Comparison of ENCODE assay signal across 8 cellular contexts in genomic region chr20:63642518-63643247, GRCh38. TPM values are rescaled to one million over a fixed set of nuclear protein-coding genes. Genes with fewer than 3 reads are reported as not detected.
A peak's percentile ranks its signal among the peaks of the same experiment; 100 is the strongest.
DNase-seq lines count a peak whose midpoint lies in the region; ATAC-seq, FAIRE-seq and TF ChIP-seq lines count a peak whose summit lies in the region.

No MANE protein-coding gene starts in this region.

- H3K27ac Mint-ChIP-seq in activated T-cell treated with anti-CD3 and anti-CD28 coated beads, Interleukin-2, amount 50 U/mL, for 24 hours = peak overlapping the region; percentile 64
- H3K27ac Mint-ChIP-seq in activated CD4-positive, alpha-beta memory T cell treated with anti-CD3 and anti-CD28 coated beads, Interleukin-2, amount 10 ng/mL, durations not matched to agents 7 days and 5 days = peak overlapping the region; percentile 63

- H3K79me2 ChIP-seq in keratinocyte (ENCODE audit: control insufficient read depth, insufficient read depth, low read length) = no peaks in the 10 kb centered on the region

- H3K27me3 ChIP-seq in keratinocyte (ENCODE audit: control insufficient read depth, extremely low read depth, insufficient read depth, low read length) = no peaks in the 10 kb centered on the region
- no peaks in the 10 kb centered on the region for H3K27me3 ChIP-seq in thoracic aorta (replicated peaks; ENCODE audit: insufficient read depth)

- POLR2A ChIA-PET in activated CD4-positive, alpha-beta memory T cell treated with anti-CD3 and anti-CD28 coated beads, Interleukin-2, amount 10 ng/mL, durations not matched to agents 7 days and 5 days (lab: Charles Lee) = interaction anchor here (1.4 to 8.4 kb wide), 12 partner anchors 9 to 338 kb away, joined by 4 to 282 read pairs (median 12); partner anchors contain the start of genes ARFRP1, GMEB2, HELZ2 and PPDPF

- no peaks in the 10 kb centered on the region for H3K9me1 ChIP-seq in keratinocyte (ENCODE audit: control insufficient read depth, extremely low read depth, insufficient read depth, low read length)

- H3K36me3 ChIP-seq in keratinocyte (ENCODE audit: control insufficient read depth in 2 of 2, extremely low read depth in 1 of 2, insufficient read depth in 2 of 2, low read length in 2 of 2) = no peaks in the 10 kb centered on the region
- no peaks in the 10 kb centered on the region for H3K36me3 ChIP-seq in thoracic aorta

- H3K4me1 Mint-ChIP-seq in activated T-cell treated with anti-CD3 and anti-CD28 coated beads, Interleukin-2, amount 50 U/mL, for 24 hours (ENCODE audit: low read depth) = peaks cover 25% of the 10 kb centered on the region
- peaks cover 25% of the 10 kb centered on the region for H3K4me1 Mint-ChIP-seq in activated CD4-positive, alpha-beta memory T cell treated with anti-CD3 and anti-CD28 coated beads, Interleukin-2, amount 10 ng/mL, durations not matched to agents 7 days and 5 days

- H3K9me3 ChIP-seq in keratinocyte (ENCODE audit: control insufficient read depth, low read depth, low read length) (no peaks in the 10 kb centered on the region), thoracic aorta (no peaks in the 10 kb centered on the region)

- peak overlapping the region; percentile 37 for H3K9ac ChIP-seq in keratinocyte (ENCODE audit: control insufficient read depth, extremely low read depth, insufficient read depth, low read length)

- no peak overlapping the region for H2AFZ ChIP-seq in keratinocyte (ENCODE audit: control insufficient read depth, low read length)

- H4K20me1 ChIP-seq in keratinocyte (ENCODE audit: control insufficient read depth, extremely low read depth, insufficient read depth, low read length) = no peaks in the 10 kb centered on the region

- H3K9me3 Mint-ChIP-seq in activated T-cell treated with anti-CD3 and anti-CD28 coated beads, Interleukin-2, amount 50 U/mL, for 24 hours = no peaks in the 10 kb centered on the region
- no peaks in the 10 kb centered on the region for H3K9me3 Mint-ChIP-seq in activated CD4-positive, alpha-beta memory T cell treated with anti-CD3 and anti-CD28 coated beads, Interleukin-2, amount 10 ng/mL, durations not matched to agents 7 days and 5 days

- peak overlapping the region; percentile 71 for H3K4me3 Mint-ChIP-seq in activated T-cell treated with anti-CD3 and anti-CD28 coated beads, Interleukin-2, amount 50 U/mL, for 24 hours
- H3K4me3 Mint-ChIP-seq in activated CD4-positive, alpha-beta memory T cell treated with anti-CD3 and anti-CD28 coated beads, Interleukin-2, amount 10 ng/mL, durations not matched to agents 7 days and 5 days = peak overlapping the region; percentile 55

- ATAC-seq in thoracic aorta (ENCODE audit: insufficient number of reproducible peaks, low FRiP score, low read depth) = no peak

- peaks cover 3% of the 10 kb centered on the region for H3K36me3 Mint-ChIP-seq in activated T-cell treated with anti-CD3 and anti-CD28 coated beads, Interleukin-2, amount 50 U/mL, for 24 hours (ENCODE audit: low read depth)
- H3K36me3 Mint-ChIP-seq in activated CD4-positive, alpha-beta memory T cell treated with anti-CD3 and anti-CD28 coated beads, Interleukin-2, amount 10 ng/mL, durations not matched to agents 7 days and 5 days (ENCODE audit: low read depth) = peaks cover 10% of the 10 kb centered on the region

- peak; percentile 40 for DNase-seq in activated T-cell treated with anti-CD3 and anti-CD28 coated beads, Interleukin-2, amount 50 U/mL, for 24 hours
- no peak for DNase-seq in activated T-cell treated with anti-CD3 and anti-CD28 coated beads, Interleukin-2, amount 50 U/mL, for 1 hour
- no peak for DNase-seq in activated CD4-positive, alpha-beta memory T cell treated with anti-CD3 and anti-CD28 coated beads, Interleukin-2, amount 10 ng/mL, durations not matched to agents 7 days and 5 days
- DNase-seq in keratinocyte (ENCODE audit: low read depth, low spot score) (no peak), thoracic aorta (ENCODE audit: low spot score) (no peak), substantia nigra (lab: John Stamatoyannopoulos, UW) (no peak), globus pallidus (ENCODE audit: low spot score) (no peak), GDM1 (lab: John Stamatoyannopoulos, UW) (no peak)

- CTCF ChIA-PET in activated CD4-positive, alpha-beta memory T cell treated with anti-CD3 and anti-CD28 coated beads, Interleukin-2, amount 10 ng/mL, durations not matched to agents 7 days and 5 days (lab: Charles Lee) = interaction anchor here (1.1 to 2.9 kb wide), 11 partner anchors 15 to 221 kb away, joined by 5 to 28 read pairs (median 8); partner anchors contain the start of genes GMEB2, HELZ2, PTK6 and RTEL1

- TF ChIP-seq CTCF in keratinocyte (optimal IDR thresholded peaks at IDR 0.05 in 1 of 3, IDR thresholded peaks at IDR 0.05 in 1 of 3, conservative IDR thresholded peaks at IDR 0.05 in 1 of 3; ENCODE audit: extremely low read depth in 1 of 3, insufficient read depth in 2 of 3, low read length in 3 of 3) (no peak), thoracic aorta (IDR thresholded peaks at IDR 0.05) (no peak)

- H3K4me2 ChIP-seq in keratinocyte (ENCODE audit: control insufficient read depth, extremely low read depth, insufficient read depth, low read depth, low read length) = peak overlapping the region; percentile 49

- H3K27me3 Mint-ChIP-seq in activated T-cell treated with anti-CD3 and anti-CD28 coated beads, Interleukin-2, amount 50 U/mL, for 24 hours = no peaks in the 10 kb centered on the region
- H3K27me3 Mint-ChIP-seq in activated CD4-positive, alpha-beta memory T cell treated with anti-CD3 and anti-CD28 coated beads, Interleukin-2, amount 10 ng/mL, durations not matched to agents 7 days and 5 days = peaks cover 3% of the 10 kb centered on the region

- H3K4me1 ChIP-seq in keratinocyte (ENCODE audit: control insufficient read depth, extremely low read depth, insufficient read depth, low read length) (peaks cover 6% of the 10 kb centered on the region), thoracic aorta (ENCODE audit: control insufficient read depth in 1 of 2, low read depth in 2 of 2) (peaks cover 5 to 8% of the 10 kb centered on the region in 2 donors)

- H3K4me3 ChIP-seq in keratinocyte (ENCODE audit: control insufficient read depth in 2 of 3, extremely low read depth in 1 of 3, insufficient read depth in 2 of 3, low read depth in 1 of 3, low read length in 3 of 3) (peak overlapping the region; percentile 31 to 62 (median 42)), thoracic aorta (peak overlapping the region; percentile 73)

- H3K27ac ChIP-seq in keratinocyte (ENCODE audit: control insufficient read depth, insufficient read depth, low read length) (no peak overlapping the region), thoracic aorta (no peak overlapping the region), substantia nigra (ENCODE audit: low read depth, low read length, poor library complexity, severe bottlenecking) (no peak overlapping the region)

- no peak for FAIRE-seq in keratinocyte (lab: Jason Lieb, UNC)

- dilution Hi-C loops in keratinocyte (cut with MboI; ENCODE audit: extremely low pct_ligation_motif_present, low sequenced_read_pairs) = no loop called here

RNA-seq across cellular contexts. Expression of gene STMN3, which starts 10.5 kb away (rescaled TPM):
- total RNA-seq in activated CD4-positive, alpha-beta memory T cell treated with anti-CD3 and anti-CD28 coated beads, Interleukin-2, amount 10 ng/mL, durations not matched to agents 7 days and 5 days = 10 to 100 TPM; 20.9 to 23.8 TPM
- 9.2 to 12.0 TPM (median 10.5 TPM) in 3 replicates for polyA plus RNA-seq in keratinocyte
- 0.35 TPM for polyA plus RNA-seq in keratinocyte (2011; ENCODE audit: low read depth)
- polyA plus RNA-seq in keratinocyte (2011; cell fraction: cytosol; rRNA removed) = 5.8 and 11.3 TPM in 2 replicates
- polyA plus RNA-seq in keratinocyte (2011; cell fraction: nucleus; rRNA removed) = 7.9 and 12.0 TPM in 2 replicates
- 0.55 and 14.8 TPM in 2 replicates for polyA plus RNA-seq in keratinocyte (2012; ENCODE audit: low replicate concordance)
- 2.8 to 26.3 TPM (median 5.7 TPM) in 3 replicates for polyA minus RNA-seq in keratinocyte
- 13.0 TPM for polyA minus RNA-seq in keratinocyte (2011; cell fraction: cytosol; rRNA and poly(A)+ RNA removed)
- polyA minus RNA-seq in keratinocyte (2011; cell fraction: nucleus; rRNA and poly(A)+ RNA removed) = 2.6 and 3.1 TPM in 2 replicates
- 10 to 100 TPM; 14.4 to 17.8 TPM for total RNA-seq in thoracic aorta

RNA-seq across cellular contexts. Expression of gene RTEL1, which starts 15.4 kb away (rescaled TPM):
- 10 to 100 TPM; 29.2 to 30.0 TPM for total RNA-seq in activated CD4-positive, alpha-beta memory T cell treated with anti-CD3 and anti-CD28 coated beads, Interleukin-2, amount 10 ng/mL, durations not matched to agents 7 days and 5 days
- 7.7 to 12.4 TPM (median 11.2 TPM) in 3 replicates for polyA plus RNA-seq in keratinocyte
- 7.8 TPM for polyA plus RNA-seq in keratinocyte (2011; ENCODE audit: low read depth)
- 4.5 and 4.8 TPM in 2 replicates for polyA plus RNA-seq in keratinocyte (2011; cell fraction: cytosol; rRNA removed)
- polyA plus RNA-seq in keratinocyte (2011; cell fraction: nucleus; rRNA removed) = 31.9 and 39.3 TPM in 2 replicates
- polyA plus RNA-seq in keratinocyte (2012; ENCODE audit: low replicate concordance) = 3.2 and 9.4 TPM in 2 replicates
- polyA minus RNA-seq in keratinocyte = 22.4 to 33.4 TPM (median 26.1 TPM) in 3 replicates
- polyA minus RNA-seq in keratinocyte (2011; cell fraction: cytosol; rRNA and poly(A)+ RNA removed) = 11.3 TPM
- polyA minus RNA-seq in keratinocyte (2011; cell fraction: nucleus; rRNA and poly(A)+ RNA removed) = 13.1 and 25.1 TPM in 2 replicates
- total RNA-seq in thoracic aorta = 100 to 1,000 TPM in 1 of 2 donors, 10 to 100 TPM in 1; 37.8 to 114 TPM

RNA-seq across cellular contexts. Expression of gene GMEB2, which starts 15.8 kb away (rescaled TPM):
- 10 to 100 TPM; 17.9 to 18.5 TPM for total RNA-seq in activated CD4-positive, alpha-beta memory T cell treated with anti-CD3 and anti-CD28 coated beads, Interleukin-2, amount 10 ng/mL, durations not matched to agents 7 days and 5 days
- polyA plus RNA-seq in keratinocyte = 5.1 to 8.4 TPM (median 6.2 TPM) in 3 replicates
- 2.4 TPM for polyA plus RNA-seq in keratinocyte (2011; ENCODE audit: low read depth)
- polyA plus RNA-seq in keratinocyte (2011; cell fraction: cytosol; rRNA removed) = 4.2 and 6.8 TPM in 2 replicates
- 10.4 and 12.1 TPM in 2 replicates for polyA plus RNA-seq in keratinocyte (2011; cell fraction: nucleus; rRNA removed)
- 6.4 and 8.3 TPM in 2 replicates for polyA plus RNA-seq in keratinocyte (2012; ENCODE audit: low replicate concordance)
- polyA minus RNA-seq in keratinocyte = 5.2 to 9.4 TPM (median 6.0 TPM) in 3 replicates
- polyA minus RNA-seq in keratinocyte (2011; cell fraction: cytosol; rRNA and poly(A)+ RNA removed) = 7.1 TPM
- polyA minus RNA-seq in keratinocyte (2011; cell fraction: nucleus; rRNA and poly(A)+ RNA removed) = 8.5 and 9.2 TPM in 2 replicates
- total RNA-seq in thoracic aorta = 10 to 100 TPM; 10.0 to 14.7 TPM

RNA-seq across cellular contexts. Expression of gene TNFRSF6B, which starts 53.8 kb away (rescaled TPM):
- not detected for total RNA-seq in activated CD4-positive, alpha-beta memory T cell treated with anti-CD3 and anti-CD28 coated beads, Interleukin-2, amount 10 ng/mL, durations not matched to agents 7 days and 5 days
- polyA plus RNA-seq in keratinocyte = 51.9 to 151 TPM (median 58.1 TPM) in 3 replicates
- polyA plus RNA-seq in keratinocyte (2011; ENCODE audit: low read depth) = not detected
- 22.8 and 142 TPM in 2 replicates for polyA plus RNA-seq in keratinocyte (2011; cell fraction: cytosol; rRNA removed)
- polyA plus RNA-seq in keratinocyte (2011; cell fraction: nucleus; rRNA removed) = 36.9 and 60.1 TPM in 2 replicates
- 0.62 and 194 TPM in 2 replicates for polyA plus RNA-seq in keratinocyte (2012; ENCODE audit: low replicate concordance)
- polyA minus RNA-seq in keratinocyte = 16.6 to 69.8 TPM (median 21.5 TPM) in 3 replicates
- 176 TPM for polyA minus RNA-seq in keratinocyte (2011; cell fraction: cytosol; rRNA and poly(A)+ RNA removed)
- 25.7 and 29.0 TPM in 2 replicates for polyA minus RNA-seq in keratinocyte (2011; cell fraction: nucleus; rRNA and poly(A)+ RNA removed)
- total RNA-seq in thoracic aorta = 10 to 100 TPM; 32.9 to 98.9 TPM
